8 cellular contexts compared by ENCODE assay signal in genomic region chr1:232949636-232950196, GRCh38. TPM values are rescaled to one million over a fixed set of nuclear protein-coding genes. Genes with fewer than 3 reads are reported as not detected.
A peak's percentile ranks its signal among the peaks of the same experiment; 100 is the strongest.
DNase-seq lines count a peak whose midpoint lies in the region; ATAC-seq and TF ChIP-seq lines count a peak whose summit lies in the region.

No MANE protein-coding gene starts in this region.

- peaks cover 43% of the 10 kb centered on the region for H3K4me1 ChIP-seq in Karpas-422 (ENCODE audit: low read length)

- peak overlapping the region; percentile 100 for H3K4me3 ChIP-seq in AG09309 (ENCODE audit: control insufficient read depth, low read depth, low read length)
- peak overlapping the region; percentile 75 for H3K4me3 ChIP-seq in Karpas-422 (ENCODE audit: low read length)

- H4K20me1 ChIP-seq in Karpas-422 (ENCODE audit: insufficient read depth, low read depth, low read length) = no peaks in the 10 kb centered on the region

- no peaks in the 10 kb centered on the region for H3K9me3 ChIP-seq in Karpas-422 (ENCODE audit: low read length)

- intact Hi-C loops in natural killer cell (cut with micrococcal nuclease) = loop anchor here (2.0 kb wide), 1 partner anchor 315 kb away; no protein-coding TSS in a partner anchor

- 0 out of 2 replicates have a peak, but pooled peaks cover 6% of the 10 kb centered on the region for H3K9me2 ChIP-seq in Karpas-422 (replicated peaks; ENCODE audit: insufficient read depth, low read length)

- peaks cover 45% of the 10 kb centered on the region for H3K79me2 ChIP-seq in Karpas-422 (ENCODE audit: low read length)

- H3K4me3 Mint-ChIP-seq in natural killer cell = peak overlapping the region; percentile 93

- TF ChIP-seq CTCF in AG09309 (IDR thresholded peaks at IDR 0.05; ENCODE audit: control insufficient read depth, insufficient read depth, low read depth, low read length, missing control alignments) (no peak), natural killer cell (IDR thresholded peaks at IDR 0.05) (no peak)

- H3K27ac ChIP-seq in Karpas-422 (ENCODE audit: low read length) (peak overlapping the region; percentile 48), cingulate gyrus (ENCODE audit: low read depth, low read length) (peak overlapping the region; percentile 88)

- H3K9ac ChIP-seq in Karpas-422 (ENCODE audit: low read length) = peak overlapping the region; percentile 89

- no peaks in the 10 kb centered on the region for H3K27me3 Mint-ChIP-seq in natural killer cell (ENCODE audit: low read depth in 2 of 2)

- H3K4me2 ChIP-seq in Karpas-422 (ENCODE audit: low read depth, low read length, poor library complexity, severe bottlenecking) = peak overlapping the region; percentile 87

- no peaks in the 10 kb centered on the region for H3K36me3 Mint-ChIP-seq in natural killer cell

- H3K4me1 Mint-ChIP-seq in natural killer cell = peaks cover 42 to 50% of the 10 kb centered on the region in 2 donors

- H3K9me3 Mint-ChIP-seq in natural killer cell = no peaks in the 10 kb centered on the region

- peak overlapping the region; percentile 90 to 94 for H3K27ac Mint-ChIP-seq in natural killer cell

- DNase-seq in AG09309 (ENCODE audit: low read depth) = no peak
- no peak for DNase-seq in Karpas-422
- no peak for DNase-seq in natural killer cell
- DNase-seq in stimulated activated CD4-positive, alpha-beta T cell treated with anti-CD3 and anti-CD28 coated beads, Interleukin-12 subunit alpha, Interleukin-12 subunit beta, amount 100 ng/mL, for 4 hours = no peak
- DNase-seq in mesenteric fat pad (ENCODE audit: low spot score) = no peak

- H3K36me3 ChIP-seq in Karpas-422 (ENCODE audit: insufficient read depth, low read length) = no peaks in the 10 kb centered on the region

- H2AFZ ChIP-seq in Karpas-422 (ENCODE audit: low read length) = peak overlapping the region; percentile 46; the same call in 1 of the 2 replicates

- ATAC-seq in natural killer cell = no peak
- no peak for ATAC-seq in GM21717 (IDR thresholded peaks at IDR 0.05; ENCODE audit: unreplicated experiment)
- no peak for ATAC-seq in GM18873 (IDR thresholded peaks at IDR 0.05; ENCODE audit: low FRiP score, unreplicated experiment)

- H3K27me3 ChIP-seq in Karpas-422 (ENCODE audit: low read length) = no peaks in the 10 kb centered on the region

RNA-seq across cellular contexts. Expression of gene NTPCR, which starts 0.7 kb away (rescaled TPM):
- total RNA-seq in Karpas-422 (2014; rRNA removed; shearing (Covaris generic); ENCODE audit: low replicate concordance) = 14.9 and 33.1 TPM in 2 replicates
- total RNA-seq in natural killer cell (10 to 100 TPM; 12.9 to 25.7 (median 17.4) TPM), mesenteric fat pad (33.5 TPM)
